In the genomic region with DNA sequence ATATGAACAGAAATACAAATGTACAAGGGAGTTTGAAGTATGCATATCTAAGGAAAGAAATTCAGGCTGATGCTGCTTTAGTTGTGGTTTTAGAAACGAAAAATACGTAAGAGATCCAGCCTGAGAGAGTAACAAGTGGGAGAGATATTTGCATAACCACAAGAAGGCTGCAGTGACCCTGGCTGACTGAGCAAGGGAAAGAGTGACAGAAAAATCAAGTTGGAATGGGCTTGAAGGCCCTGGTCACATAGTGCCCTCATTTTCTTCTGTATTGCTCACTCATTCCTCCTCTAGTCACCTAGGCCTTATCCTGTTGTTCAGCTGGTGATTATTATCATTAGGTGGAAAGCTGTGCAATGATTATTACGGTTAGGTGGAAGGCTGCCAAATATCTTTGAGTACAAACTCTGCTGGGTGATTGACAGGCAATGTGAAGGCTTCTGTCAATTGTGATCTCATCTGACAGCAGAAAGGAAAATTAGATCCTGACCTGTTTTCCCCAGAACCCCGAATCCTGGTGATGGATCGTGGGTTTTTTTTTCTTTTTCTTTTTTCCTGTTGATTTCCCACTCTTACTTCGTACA, we compare ENCODE assay signal across 14 cellular contexts.
DNase-seq lines count a peak whose midpoint lies in the region; ATAC-seq, FAIRE-seq and TF ChIP-seq lines count a peak whose summit lies in the region.
"Had no signal": no experiment of that assay in that cellular context is flagged by ENCODE, and none has a peak within 500 bp of the region (broad histone marks: within the 10 kb centered on the region; RNA-seq: fewer than 3 reads in every experiment).

No MANE protein-coding gene starts in this region.

- H3K4me3 ChIP-seq in fibroblast of pulmonary artery (replicated peaks; ENCODE audit: low read depth, low read length) = no peak overlapping the region
- H3K4me3 ChIP-seq: body of pancreas had no signal

- FAIRE-seq in urothelium cell line (lab: Jason Lieb, UNC) = no peak
- FAIRE-seq: endothelial cell of umbilical vein had no signal

- H3K4me3 Mint-ChIP-seq in activated T-helper 17 cell treated with anti-CD3 and anti-CD28 coated beads, Interleukin-2, amount 50 U/mL, for 72 hours = no peak overlapping the region

- in situ Hi-C loops in GM13976 (cut with MboI; ENCODE audit: low sequenced_read_pairs, unreplicated experiment) = no loop called here

- no peaks in the 10 kb centered on the region for H3K27me3 Mint-ChIP-seq in activated T-helper 17 cell treated with anti-CD3 and anti-CD28 coated beads, Interleukin-2, amount 50 U/mL, for 72 hours

- H3K9me3 Mint-ChIP-seq in activated T-helper 17 cell treated with anti-CD3 and anti-CD28 coated beads, Interleukin-2, amount 50 U/mL, for 72 hours = peaks cover 22% of the 10 kb centered on the region

- H3K4me1 Mint-ChIP-seq in activated T-helper 17 cell treated with anti-CD3 and anti-CD28 coated beads, Interleukin-2, amount 50 U/mL, for 72 hours = no peaks in the 10 kb centered on the region

- DNase-seq in GM13976 (ENCODE audit: low spot score) (peak; percentile 10), fibroblast of pulmonary artery (ENCODE audit: low read depth) (peak; percentile 6), urothelium cell line (ENCODE audit: low spot score) (no peak), NCI-H128 (lab: John Stamatoyannopoulos, UW; ENCODE audit: unreplicated experiment) (no peak)
- no peak for DNase-seq in activated CD8-positive, alpha-beta memory T cell treated with anti-CD3 and anti-CD28 coated beads, Interleukin-2, amount 50 U/mL, for 4 hours
- DNase-seq: activated T-cell treated with anti-CD3 and anti-CD28 coated beads, Interleukin-2, amount 50 U/mL, for 1 hour; body of pancreas; GOT3; NCI-H187; stimulated activated CD8-positive, alpha-beta memory T cell treated with anti-CD3 and anti-CD28 coated beads, Interleukin-4, amount 100 ng/mL, for 48 hours had no signal

- ATAC-seq in GM21529 (IDR thresholded peaks at IDR 0.05; ENCODE audit: unreplicated experiment) = peak; percentile 83
- ATAC-seq in HG03565 (IDR thresholded peaks at IDR 0.05; ENCODE audit: unreplicated experiment) = peak; percentile 87
- ATAC-seq in activated T-helper 17 cell treated with anti-CD3 and anti-CD28 coated beads, Interleukin-2, amount 50 U/mL, for 72 hours (replicated peaks) = no peak
- ATAC-seq: body of pancreas had no signal

- no peak for TF ChIP-seq CTCF in GM13976 (IDR thresholded peaks at IDR 0.05; ENCODE audit: borderline replicate concordance, control extremely low read depth, extremely low read depth, insufficient read depth, missing control alignments)
- TF ChIP-seq CTCF in fibroblast of pulmonary artery (IDR thresholded peaks at IDR 0.05; ENCODE audit: low read length, missing control alignments) = no peak

- no peaks in the 10 kb centered on the region for H3K36me3 Mint-ChIP-seq in activated T-helper 17 cell treated with anti-CD3 and anti-CD28 coated beads, Interleukin-2, amount 50 U/mL, for 72 hours (ENCODE audit: low read depth)

- H3K27ac Mint-ChIP-seq in activated T-helper 17 cell treated with anti-CD3 and anti-CD28 coated beads, Interleukin-2, amount 50 U/mL, for 72 hours = no peak overlapping the region

Comparison
In these comparisons a context has a peak if more than half of its experiments do, and no peak if none do; other contexts are left out.
1. DNase-seq: peak in GM13976 (single experiment) and fibroblast of pulmonary artery (single experiment); none in activated CD8-positive, alpha-beta memory T cell treated with anti-CD3 and anti-CD28 coated beads, Interleukin-2, amount 50 U/mL, for 4 hours (single experiment), urothelium cell line (single experiment) and NCI-H128 (single experiment).